9 cellular contexts compared by ENCODE assay signal in the genomic region with DNA sequence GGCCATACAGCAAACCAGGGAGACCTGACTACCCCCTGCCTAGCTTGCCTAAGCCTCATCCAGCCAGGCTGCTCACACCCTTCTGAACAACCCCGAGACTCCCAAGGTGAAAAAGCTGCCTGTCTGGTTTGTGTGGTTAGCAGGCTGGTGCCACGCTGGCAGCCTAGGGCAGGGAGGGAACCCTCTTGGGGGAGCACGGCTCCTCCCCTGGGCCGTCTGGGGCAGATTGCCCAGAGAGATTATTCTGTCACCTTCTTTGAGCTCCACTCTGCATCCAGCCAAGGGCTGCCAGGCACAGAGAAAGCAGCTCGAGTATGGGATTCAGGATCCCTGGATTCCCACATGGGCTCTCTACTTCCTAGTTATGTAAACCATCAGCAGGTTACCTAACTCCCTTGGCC. TPM values are rescaled to one million over a fixed set of nuclear protein-coding genes. Genes with fewer than 3 reads are reported as not detected.
A peak's percentile ranks its signal among the peaks of the same experiment; 100 is the strongest.
DNase-seq lines count a peak whose midpoint lies in the region; ATAC-seq and TF ChIP-seq lines count a peak whose summit lies in the region.
"Had no signal": no experiment of that assay in that cellular context is flagged by ENCODE, and none has a peak within 500 bp of the region (broad histone marks: within the 10 kb centered on the region; RNA-seq: fewer than 3 reads in every experiment).

No MANE protein-coding gene starts in this region.

- peaks cover 20% of the 10 kb centered on the region for H3K27me3 Mint-ChIP-seq in Calu3 (ENCODE audit: unreplicated experiment)

- intact Hi-C loops in Calu3 (cut with micrococcal nuclease; ENCODE audit: unreplicated experiment) (no loop called here), lower lobe of right lung (cut with DNase I) (no loop called here)

- H3K9me3 Mint-ChIP-seq in Calu3 (ENCODE audit: low read depth, unreplicated experiment) = no peaks in the 10 kb centered on the region

- peak overlapping the region; percentile 52 for H3K27ac Mint-ChIP-seq in Calu3 (ENCODE audit: unreplicated experiment)

- no TSS peak for BruUV-seq in Calu3 (replicated peaks; lab: Mats Ljungman, UMichigan)

- no peak overlapping the region for H3K4me3 ChIP-seq in lower lobe of right lung
- no peak overlapping the region for H3K4me3 ChIP-seq in HAP-1

- H3K9me3 ChIP-seq in lower lobe of right lung (no peaks in the 10 kb centered on the region), HAP-1 (no peaks in the 10 kb centered on the region)

- CTCF ChIA-PET in Calu3 (lab: Charles Lee) = interaction anchor here (0.5 to 1.4 kb wide), 8 partner anchors 16 to 228 kb away, joined by 3 to 9 read pairs (median 4); a partner anchor contains a TSS

- H3K27me3 ChIP-seq in lower lobe of right lung (ENCODE audit: low read depth) = no peaks in the 10 kb centered on the region
- H3K27me3 ChIP-seq in HAP-1 (ENCODE audit: low read depth) = no peaks in the 10 kb centered on the region

- no peak for TF ChIP-seq CTCF in Calu3 (IDR thresholded peaks at IDR 0.05; ENCODE audit: unreplicated experiment)
- no peak for TF ChIP-seq CTCF in lower lobe of right lung (IDR thresholded peaks at IDR 0.05)

- peaks cover 27% of the 10 kb centered on the region for H3K4me1 Mint-ChIP-seq in Calu3 (ENCODE audit: low read depth, unreplicated experiment)

- H3K27ac ChIP-seq in lower lobe of right lung = no peak overlapping the region

- H3K36me3 Mint-ChIP-seq in Calu3 (ENCODE audit: insufficient read depth, unreplicated experiment) = peaks cover 5% of the 10 kb centered on the region

- peaks cover 26% of the 10 kb centered on the region for H3K36me3 ChIP-seq in lower lobe of right lung
- H3K36me3 ChIP-seq in HAP-1 (replicated peaks) = peaks cover 25% of the 10 kb centered on the region

- ATAC-seq in lower lobe of right lung (peak; percentile 95 to 96), GM21367 (IDR thresholded peaks at IDR 0.05; ENCODE audit: unreplicated experiment) (no peak), GM21528 (IDR thresholded peaks at IDR 0.05; ENCODE audit: low FRiP score, unreplicated experiment) (no peak)

- DNase-seq in Calu3 = peak; percentile 86
- DNase-seq in NCI-H1105 (lab: John Stamatoyannopoulos, UW) = peak; percentile 52
- DNase-seq in activated effector memory CD4-positive, alpha-beta T cell treated with Interleukin-2 at 50 U/mL for 16 hours = peak; percentile 52
- DNase-seq in lower lobe of right lung = peak; percentile 90
- no peak for DNase-seq in HAP-1 (ENCODE audit: low spot score in 2 of 2)
- DNase-seq in cerebellar nuclear complex (lab: John Stamatoyannopoulos, UW) = no peak

- H3K4me1 ChIP-seq in lower lobe of right lung = peaks cover 27% of the 10 kb centered on the region
- H3K4me1 ChIP-seq in HAP-1 = no peaks in the 10 kb centered on the region

- H3K4me3 Mint-ChIP-seq in Calu3 (ENCODE audit: low read depth, unreplicated experiment) = no peak overlapping the region

- in situ Hi-C loops in HAP-1 (cut with MboI; ENCODE audit: low sequenced_read_pairs) = no loop called here

RNA-seq across cellular contexts. Expression of a gene that starts 27.5 kb away (rescaled TPM):
- total RNA-seq in Calu3 (2022) = 1.5 and 2.7 TPM in 2 replicates
- total RNA-seq in lower lobe of right lung = 41.9 TPM
- total RNA-seq: H1 had no signal

RNA-seq across cellular contexts. Expression of a gene that starts 32.0 kb away (rescaled TPM):
- 2.9 and 3.5 TPM in 2 replicates for total RNA-seq in Calu3 (2022)
- 34.5 TPM for total RNA-seq in lower lobe of right lung

Comparison
In these comparisons a context has a peak if more than half of its experiments do, and no peak if none do; other contexts are left out.
1. DNase-seq: peak in Calu3 (single experiment), NCI-H1105 (single experiment), activated effector memory CD4-positive, alpha-beta T cell treated with Interleukin-2 at 50 U/mL for 16 hours (single experiment) and lower lobe of right lung (single experiment); none in HAP-1 (0 of 2) and cerebellar nuclear complex (0 of 2).
2. ATAC-seq: peak in lower lobe of right lung (2 of 2); none in GM21367 (single experiment) and GM21528 (single experiment).
3. RNA of a gene that starts 27.5 kb away (total RNA-seq): 41.9 TPM in lower lobe of right lung (single experiment); 1.5 to 2.7 TPM in Calu3; every median in the first group is over 10 times any median in the second.